In genomic region chr9:30609713-30610112, GRCh38 we compare ENCODE assay signal across 16 cellular contexts.
DNase-seq lines count a peak whose midpoint lies in the region; ATAC-seq, FAIRE-seq and TF ChIP-seq lines count a peak whose summit lies in the region.
"Had no signal": no experiment of that assay in that cellular context is flagged by ENCODE, and none has a peak within 500 bp of the region (broad histone marks: within the 10 kb centered on the region; RNA-seq: fewer than 3 reads in every experiment).

No MANE protein-coding gene starts in this region.

- WGBS in GM12878 (ENCODE audit: insufficient coverage, insufficient replicate concordance, low lambda C conversion rate, missing lambda C conversion rate) = 0% methylated on average over 1 of the region's 1 CpG
- WGBS in aorta, 2 donors = 12 to 36% methylated on average over 1 of the region's 1 CpG

- H3K4me1 ChIP-seq in A673 (ENCODE audit: insufficient read depth, low read length, poor library complexity, severe bottlenecking) = peaks cover 3% of the 10 kb centered on the region
- H3K4me1 ChIP-seq in GM12878 (ENCODE audit: control insufficient read depth, insufficient read depth, low read length) = no peaks in the 10 kb centered on the region
- H3K4me1 ChIP-seq in aorta (ENCODE audit: control insufficient read depth in 1 of 2, insufficient read depth in 2 of 2, low read length in 2 of 2) = no peaks in the 10 kb centered on the region

- H3K4me3 ChIP-seq in A673 (ENCODE audit: low read depth, low read length, poor library complexity, severe bottlenecking) (no peak overlapping the region), GM12878 (no peak overlapping the region), aorta (ENCODE audit: low read length in 2 of 2) (no peak overlapping the region)

- BruUV-seq in A673 (replicated peaks; lab: Mats Ljungman, UMichigan) (no TSS peak), GM12878 (replicated peaks; lab: Mats Ljungman, UMichigan) (no TSS peak)

- TF ChIP-seq CTCF in A673 (conservative IDR thresholded peaks at IDR 0.05; ENCODE audit: low read depth, low read length) (no peak), GM12878 (IDR thresholded peaks at IDR 0.05 in 2 of 3, conservative IDR thresholded peaks at IDR 0.05 in 1 of 3; ENCODE audit: control insufficient read depth in 2 of 3, extremely low read depth in 1 of 3, insufficient read depth in 1 of 3, low read depth in 3 of 3, low read length in 3 of 3) (no peak)

- ATAC-seq in GM12878 (no peak), GM18520 (IDR thresholded peaks at IDR 0.05; ENCODE audit: unreplicated experiment) (no peak), aorta (ENCODE audit: low FRiP score) (no peak)

- TF ChIP-seq RAD21 in GM12878 (IDR thresholded peaks at IDR 0.05; ENCODE audit: insufficient read depth, low read depth, low read length) = no peak

- in situ Hi-C loops in GM12878 (cut with MboI) = no loop called here

- CTCF ChIA-PET in A673 (lab: Charles Lee) = no interaction called here
- CTCF ChIA-PET in GM12878 (lab: Yijun Ruan, JAX) = no interaction called here

- SMC1A ChIA-PET in GM12878 (lab: Charles Lee; ENCODE audit: uncharacterized antibody, unreplicated experiment) = no interaction called here

- DNase-seq in A673 (ENCODE audit: low spot score) = peak; percentile 10
- DNase-seq in M059J (ENCODE audit: low read depth) = peak; percentile 11
- peak; percentile 15 for DNase-seq in OCI-M1 (lab: John Stamatoyannopoulos, UW)
- DNase-seq in GM12878 (ENCODE audit: low read depth, low spot score) = no peak
- DNase-seq in AG08395 (ENCODE audit: low spot score) = no peak
- DNase-seq in aorta = no peak
- DNase-seq in activated T-cell treated with anti-CD3 and anti-CD28 coated beads for 4 hours = no peak
- DNase-seq: 8988T; CD4-positive, alpha-beta T cell; DMS153; DMS79; GDM1; H9 had no signal

- H3K9me3 ChIP-seq in A673 (ENCODE audit: low read depth, low read length, poor library complexity, severe bottlenecking) (no peaks in the 10 kb centered on the region), GM12878 (replicated peaks; ENCODE audit: control insufficient read depth, insufficient read depth, low read length) (no peaks in the 10 kb centered on the region), aorta (ENCODE audit: control insufficient read depth, low read length) (no peaks in the 10 kb centered on the region)

- no peaks in the 10 kb centered on the region for H3K79me2 ChIP-seq in GM12878 (ENCODE audit: control insufficient read depth, insufficient read depth, low read length)

- TF ChIP-seq EP300 in GM12878 (IDR thresholded peaks at IDR 0.05; ENCODE audit: borderline replicate concordance in 1 of 2, control insufficient read depth in 1 of 2, low read depth in 2 of 2, low read length in 2 of 2) = no peak

- POLR2A ChIA-PET in A673 (lab: Charles Lee; ENCODE audit: low non-redundant PET) = no interaction called here
- POLR2A ChIA-PET in GM12878 (lab: Charles Lee) = no interaction called here

- TF ChIP-seq POLR2A in GM12878 (IDR thresholded peaks at IDR 0.05; ENCODE audit: low read depth, low read length) = no peak

- H2AFZ ChIP-seq in GM12878 (ENCODE audit: control insufficient read depth, low read depth, low read length) = no peak overlapping the region

- H3K9ac ChIP-seq in GM12878 (ENCODE audit: control insufficient read depth, insufficient read depth, low read length) = no peak overlapping the region

- no peaks in the 10 kb centered on the region for H4K20me1 ChIP-seq in GM12878 (ENCODE audit: control insufficient read depth, insufficient read depth)

- no peak overlapping the region for H3K27ac ChIP-seq in A673 (ENCODE audit: low read depth, low read length, poor library complexity, severe bottlenecking)
- H3K27ac ChIP-seq in GM12878 (ENCODE audit: control insufficient read depth, insufficient read depth) = no peak overlapping the region
- H3K27ac ChIP-seq in aorta (ENCODE audit: low read depth in 1 of 2, low read length in 2 of 2) = no peak overlapping the region
- H3K27ac ChIP-seq: C4-2B had no signal

- no peaks in the 10 kb centered on the region for H3K27me3 ChIP-seq in A673 (replicated peaks; ENCODE audit: insufficient read depth, low read depth, low read length, poor library complexity)
- no peaks in the 10 kb centered on the region for H3K27me3 ChIP-seq in GM12878 (replicated peaks in 1 of 2; ENCODE audit: control insufficient read depth in 2 of 2, insufficient read depth in 2 of 2, low read length in 1 of 2)
- H3K27me3 ChIP-seq in aorta (ENCODE audit: control insufficient read depth in 1 of 2, insufficient read depth in 2 of 2, low read length in 1 of 2) = no peaks in the 10 kb centered on the region

- H3K36me3 ChIP-seq in A673 (ENCODE audit: insufficient read depth, low read length, poor library complexity, severe bottlenecking) (no peaks in the 10 kb centered on the region), GM12878 (ENCODE audit: control insufficient read depth in 2 of 2, insufficient read depth in 2 of 2, low read length in 1 of 2) (no peaks in the 10 kb centered on the region), aorta (ENCODE audit: control insufficient read depth in 1 of 2, insufficient read depth in 2 of 2, low read length in 1 of 2) (no peaks in the 10 kb centered on the region)

- no peak for FAIRE-seq in GM12878 (lab: Jason Lieb, UNC)
- FAIRE-seq: H1 had no signal

- no peak overlapping the region for H3K4me2 ChIP-seq in GM12878 (ENCODE audit: control insufficient read depth, insufficient read depth)

- intact Hi-C loops in A673 (cut with micrococcal nuclease; ENCODE audit: unreplicated experiment) = no loop called here
- intact Hi-C loops in GM12878 (cut with micrococcal nuclease; ENCODE audit: unreplicated experiment) = no loop called here
- intact Hi-C loops in aorta (cut with DNase I) = no loop called here

- RAD21 ChIA-PET in GM12878 (lab: Charles Lee; ENCODE audit: unreplicated experiment) = no interaction called here

TF ChIP-seq in GM12878, 131 proteins besides CTCF, POLR2A, EP300 and RAD21:
- no peak for TF ChIP-seq JUND (IDR thresholded peaks at IDR 0.05; ENCODE audit: low read depth, low read length)
- peak; percentile 31 for TF ChIP-seq MEF2B (IDR thresholded peaks at IDR 0.05; ENCODE audit: partially characterized antibody, poor library complexity, severe bottlenecking)
- TF ChIP-seq SP1 (IDR thresholded peaks at IDR 0.05; ENCODE audit: low read depth, low read length) = no peak
TF ChIP-seq in GM12878: peak in this region for 1.

Comparison
In these comparisons a context has a peak if more than half of its experiments do, and no peak if none do; other contexts are left out.
1. DNase-seq: peak in A673 (single experiment), M059J (single experiment) and OCI-M1 (single experiment); none in GM12878 (single experiment), AG08395 (single experiment), aorta (0 of 2) and activated T-cell treated with anti-CD3 and anti-CD28 coated beads for 4 hours (single experiment).